ENCODE assay signal across 1 cellular context in the genomic region with DNA sequence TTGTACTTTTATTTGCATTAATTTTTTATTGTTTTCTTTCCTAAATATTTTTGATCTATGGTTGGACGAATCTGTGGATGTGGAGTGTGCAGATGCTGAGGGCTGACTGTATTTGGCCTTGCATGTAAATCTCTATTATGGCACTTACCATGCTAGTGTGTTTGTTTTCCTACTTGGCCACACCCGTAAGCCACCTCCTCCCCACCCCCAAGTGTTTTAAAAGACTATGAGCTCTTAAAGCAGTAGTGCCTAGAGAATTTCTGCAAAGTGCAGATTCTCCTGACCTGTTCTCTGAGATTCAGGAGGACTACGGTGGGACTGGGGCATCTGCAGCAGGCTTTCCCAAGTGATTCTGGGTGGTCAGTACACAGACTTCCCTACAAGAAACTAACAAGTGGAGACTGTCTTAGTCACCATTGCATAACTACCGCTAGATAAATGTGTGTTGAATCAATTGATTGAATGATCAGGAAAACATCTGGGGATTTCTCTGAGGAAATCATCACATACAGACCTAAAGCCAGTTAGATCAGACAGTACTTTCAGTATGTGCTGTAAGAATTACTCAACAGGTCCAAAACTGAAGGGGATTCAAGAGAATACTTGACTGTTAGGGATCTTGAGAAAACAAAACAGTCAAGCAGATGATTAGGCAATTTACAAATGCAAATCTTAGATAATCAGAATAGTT.
TF ChIP-seq lines count a peak whose summit lies in the region.

No MANE protein-coding gene starts in this region.

TF ChIP-seq in K562, 482 proteins besides CTCF, POLR2A, EP300 and RAD21:
- peak; percentile 83 for TF ChIP-seq CEBPB (tag; IDR thresholded peaks at IDR 0.05)
- 0 out of 2 replicates have a peak, but pooled peaks have one; percentile 16 for TF ChIP-seq C11orf30 (IDR thresholded peaks at IDR 0.05; ENCODE audit: low read depth)
- TF ChIP-seq ZNF436 (CRISPR knock-in tag; IDR thresholded peaks at IDR 0.05) = no peak
- TF ChIP-seq ZFP91 (CRISPR knock-in tag; IDR thresholded peaks at IDR 0.05) = peak; percentile 68; the same call in 1 of the 2 replicates
- peak; percentile 50 for TF ChIP-seq ATF3 (IDR thresholded peaks at IDR 0.05)
- TF ChIP-seq ATF3 (CRISPR knock-in tag; conservative IDR thresholded peaks at IDR 0.05) = no peak
- TF ChIP-seq, protein P1, sequence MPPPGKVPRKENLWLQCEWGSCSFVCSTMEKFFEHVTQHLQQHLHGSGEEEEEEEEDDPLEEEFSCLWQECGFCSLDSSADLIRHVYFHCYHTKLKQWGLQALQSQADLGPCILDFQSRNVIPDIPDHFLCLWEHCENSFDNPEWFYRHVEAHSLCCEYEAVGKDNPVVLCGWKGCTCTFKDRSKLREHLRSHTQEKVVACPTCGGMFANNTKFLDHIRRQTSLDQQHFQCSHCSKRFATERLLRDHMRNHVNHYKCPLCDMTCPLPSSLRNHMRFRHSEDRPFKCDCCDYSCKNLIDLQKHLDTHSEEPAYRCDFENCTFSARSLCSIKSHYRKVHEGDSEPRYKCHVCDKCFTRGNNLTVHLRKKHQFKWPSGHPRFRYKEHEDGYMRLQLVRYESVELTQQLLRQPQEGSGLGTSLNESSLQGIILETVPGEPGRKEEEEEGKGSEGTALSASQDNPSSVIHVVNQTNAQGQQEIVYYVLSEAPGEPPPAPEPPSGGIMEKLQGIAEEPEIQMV (tag; conservative IDR thresholded peaks at IDR 0.05; ENCODE audit: low read depth) = no peak
- TF ChIP-seq DPF2 (IDR thresholded peaks at IDR 0.05) = 0 out of 2 replicates have a peak, but pooled peaks have one; percentile 33
- TF ChIP-seq PPARD (CRISPR knock-in tag; IDR thresholded peaks at IDR 0.05) = no peak
- TF ChIP-seq FOSL1 (tag; conservative IDR thresholded peaks at IDR 0.05) = peak; percentile 36; the same call in 1 of the 2 replicates
- no peak for TF ChIP-seq IFI16 (CRISPR knock-in tag; IDR thresholded peaks at IDR 0.05)
- 0 out of 2 replicates have a peak, but pooled peaks have one; percentile 53 for TF ChIP-seq FOXJ2 (tag; IDR thresholded peaks at IDR 0.05)
- no peak for TF ChIP-seq CEBPG (CRISPR knock-in tag; IDR thresholded peaks at IDR 0.05)
- peak; percentile 64 to 74 for TF ChIP-seq CEBPG (tag; conservative IDR thresholded peaks at IDR 0.05 in 1 of 2, IDR thresholded peaks at IDR 0.05 in 1 of 2)
- no peak for TF ChIP-seq NR4A1 (CRISPR knock-in tag; IDR thresholded peaks at IDR 0.05)
- no peak for TF ChIP-seq NR4A1 (tag; IDR thresholded peaks at IDR 0.05)
- TF ChIP-seq, protein P2, sequence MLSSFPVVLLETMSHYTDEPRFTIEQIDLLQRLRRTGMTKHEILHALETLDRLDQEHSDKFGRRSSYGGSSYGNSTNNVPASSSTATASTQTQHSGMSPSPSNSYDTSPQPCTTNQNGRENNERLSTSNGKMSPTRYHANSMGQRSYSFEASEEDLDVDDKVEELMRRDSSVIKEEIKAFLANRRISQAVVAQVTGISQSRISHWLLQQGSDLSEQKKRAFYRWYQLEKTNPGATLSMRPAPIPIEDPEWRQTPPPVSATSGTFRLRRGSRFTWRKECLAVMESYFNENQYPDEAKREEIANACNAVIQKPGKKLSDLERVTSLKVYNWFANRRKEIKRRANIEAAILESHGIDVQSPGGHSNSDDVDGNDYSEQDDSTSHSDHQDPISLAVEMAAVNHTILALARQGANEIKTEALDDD (IDR thresholded peaks at IDR 0.05) = peak; percentile 44; the same call in 1 of the 2 replicates
